ENCODE assay signal across 8 cellular contexts in the genomic region with DNA sequence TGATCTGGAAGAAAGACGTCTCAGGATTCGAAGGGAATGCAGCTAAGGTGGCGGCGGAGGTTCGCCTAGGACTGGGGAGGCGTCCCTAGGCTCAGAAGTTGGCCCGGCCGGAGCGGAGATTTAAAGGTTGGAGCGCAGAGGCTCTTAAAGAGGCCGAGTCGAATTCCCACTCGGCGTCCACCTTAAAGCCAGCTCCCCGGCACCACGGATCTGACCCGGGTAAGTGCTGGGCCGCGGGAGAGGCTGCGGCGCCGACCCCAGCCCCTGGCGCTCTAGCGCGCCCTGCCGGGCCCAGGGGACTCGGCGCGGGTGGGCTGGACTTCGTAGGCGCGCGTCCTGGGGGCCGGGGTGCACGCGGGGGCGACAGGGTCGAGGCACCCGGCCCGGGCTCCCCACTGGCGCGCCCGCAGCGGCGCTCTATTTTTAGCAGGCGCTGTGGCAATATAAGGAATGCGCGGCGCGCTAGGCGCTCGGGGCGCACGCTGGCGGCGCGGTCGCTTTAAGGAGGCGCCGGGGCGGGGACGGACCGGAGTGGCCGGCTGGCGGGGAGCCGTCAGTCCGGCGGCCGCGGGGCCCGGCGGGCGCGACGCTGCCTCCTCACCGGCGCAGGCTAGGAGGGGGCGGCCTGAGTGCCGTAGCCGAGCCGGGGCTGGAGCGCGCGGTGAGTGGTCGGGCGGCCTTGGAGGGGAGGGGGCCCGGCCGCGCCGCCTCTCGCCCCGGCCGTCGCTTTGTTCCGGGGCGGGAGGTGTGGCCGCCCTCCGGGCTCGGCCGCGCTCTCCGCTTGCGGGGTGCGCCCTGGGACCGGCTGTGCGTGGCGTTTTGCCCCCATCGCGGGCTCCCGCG. TPM values are rescaled to one million over a fixed set of nuclear protein-coding genes. Genes with fewer than 3 reads are reported as not detected.
DNase-seq lines count a peak whose midpoint lies in the region; ATAC-seq and TF ChIP-seq lines count a peak whose summit lies in the region.

MRAS (plus strand) TSS at position 473 of the 843 bp plus-strand sequence. CDS start 24,305 bp downstream, outside the sequence.

- peak within 1 kb of the TSS; percentile 68 for H2BK5ac ChIP-seq in IMR-90 (ENCODE audit: low read depth, low read length, poor library complexity, severe bottlenecking)

- intact Hi-C loops in IMR-90 (cut with micrococcal nuclease): loop anchor here (5.0 kb wide), 3 partner anchors 44 to 281 kb away; no protein-coding TSS in a partner anchor

- H3K79me1 ChIP-seq in IMR-90 (ENCODE audit: low read depth in 1 of 2, low read length in 2 of 2): peaks cover 5 to 51% of the 10 kb centered on the region in 2 experiments; a peak in 3 of 4 replicates

- no peaks in the 10 kb centered on the region for H3K36me3 ChIP-seq in IMR-90 (ENCODE audit: control insufficient read depth, insufficient read depth, low read length)

- POLR2A ChIA-PET in IMR-90 (lab: Charles Lee; ENCODE audit: unreplicated experiment): no interaction called here

- in situ Hi-C loops in IMR-90 (cut with MboI; ENCODE audit: low sequenced_read_pairs): no loop called here

- peak within 1 kb of the TSS; percentile 88 for H3K14ac ChIP-seq in IMR-90 (replicated peaks; ENCODE audit: low read depth, low read length)

- peak; percentile 38 for TF ChIP-seq RAD21 in IMR-90 (IDR thresholded peaks at IDR 0.05; ENCODE audit: low read length)

- peak within 1 kb of the TSS; percentile 58 for H2AK5ac ChIP-seq in IMR-90 (ENCODE audit: low read depth, low read length)

- CTCF ChIA-PET in IMR-90 (lab: Yijun Ruan, JAX): interaction anchor here (0.5 to 1.8 kb wide), 5 partner anchors 12 to 290 kb away, joined by 3 to 5 read pairs (median 3); no protein-coding TSS in a partner anchor

- peak within 1 kb of the TSS; percentile 83 for H3K23ac ChIP-seq in IMR-90 (ENCODE audit: low read depth, low read length)

- BruUV-seq in IMR-90 (replicated peaks; lab: Mats Ljungman, UMichigan): no TSS peak

- H3K27ac ChIP-seq in IMR-90 (ENCODE audit: insufficient read depth, low read length): peak within 1 kb of the TSS; percentile 70

- H4K20me1 ChIP-seq in IMR-90 (ENCODE audit: insufficient read depth, low read length): peaks cover 10% of the 10 kb centered on the region; the same call in 1 of the 2 replicates

- peak within 1 kb of the TSS; percentile 92 for H3K9ac ChIP-seq in IMR-90 (ENCODE audit: low read depth, low read length)

- peak within 1 kb of the TSS; percentile 72 for H3K18ac ChIP-seq in IMR-90 (ENCODE audit: low read depth, low read length)

- peaks cover 12% of the 10 kb centered on the region for H3K9me1 ChIP-seq in IMR-90 (ENCODE audit: insufficient read depth, low read length)

- peak within 1 kb of the TSS; percentile 46 to 78 for H4K8ac ChIP-seq in IMR-90 (ENCODE audit: low read depth in 2 of 2, low read length in 2 of 2)

- H4K5ac ChIP-seq in IMR-90 (ENCODE audit: low read depth, low read length): peak within 1 kb of the TSS; percentile 72

- peak within 1 kb of the TSS; percentile 90 for H3K4me2 ChIP-seq in IMR-90 (ENCODE audit: low read depth, low read length)

- peak within 1 kb of the TSS; percentile 18; the same call in 1 of the 3 replicates for H2BK15ac ChIP-seq in IMR-90 (ENCODE audit: low read depth, low read length)

- peak within 1 kb of the TSS; percentile 96 for H2AK9ac ChIP-seq in IMR-90 (replicated peaks; ENCODE audit: low read depth, low read length, poor library complexity)

- peak; percentile 79 for TF ChIP-seq POLR2A in IMR-90 (IDR thresholded peaks at IDR 0.05; ENCODE audit: low read depth, low read length)

- TF ChIP-seq CTCF in IMR-90 (conservative IDR thresholded peaks at IDR 0.05; ENCODE audit: low read depth, low read length) (peak; percentile 50), cardiac fibroblast (IDR thresholded peaks at IDR 0.05; ENCODE audit: low read depth, low read length) (no peak)

- peak within 1 kb of the TSS; percentile 95 for H2AFZ ChIP-seq in IMR-90 (replicated peaks; ENCODE audit: low read length, poor library complexity)

- H3K56ac ChIP-seq in IMR-90 (ENCODE audit: extremely low read depth, insufficient read depth, low read length): peak within 1 kb of the TSS; percentile 76; the same call in 1 of the 2 replicates

- peak within 1 kb of the TSS; percentile 84 for H3K4me3 ChIP-seq in IMR-90 (ENCODE audit: insufficient read depth, low read depth, low read length)
- H3K4me3 ChIP-seq in cardiac fibroblast (replicated peaks in 1 of 2; ENCODE audit: low read depth in 2 of 2, low read length in 2 of 2): peak within 1 kb of the TSS; percentile 64 to 72
- H3K4me3 ChIP-seq in iPS-18c (ENCODE audit: insufficient read depth, low read depth, low read length): peak within 1 kb of the TSS; percentile 71

- peak within 1 kb of the TSS; percentile 78 for H4K91ac ChIP-seq in IMR-90 (ENCODE audit: insufficient read depth, low read depth, low read length)

- peak; percentile 78 for ATAC-seq in IMR-90 (ENCODE audit: low read depth)
- no peak for ATAC-seq in HG02623 (IDR thresholded peaks at IDR 0.05; ENCODE audit: unreplicated experiment)
- no peak for ATAC-seq in GM19463 (IDR thresholded peaks at IDR 0.05; ENCODE audit: unreplicated experiment)

- 1% methylated on average over 53 of the region's 111 CpGs; no CpG with 5 or more reads in 1 of the 2 experiments for WGBS in IMR-90 (ENCODE audit: extremely low coverage in 2 of 2, insufficient read length in 1 of 2), 2 experiments

- H3K9me3 ChIP-seq in IMR-90 (ENCODE audit: control insufficient read depth, insufficient read depth, low read length): no peaks in the 10 kb centered on the region
- no peaks in the 10 kb centered on the region for H3K9me3 ChIP-seq in iPS-18c (ENCODE audit: control insufficient read depth, insufficient read depth, low read length)

- H2BK120ac ChIP-seq in IMR-90 (ENCODE audit: low read depth, low read length): peak within 1 kb of the TSS; percentile 54

- peak within 1 kb of the TSS; percentile 86 for H3K4ac ChIP-seq in IMR-90 (ENCODE audit: low read depth, low read length)

- H2BK20ac ChIP-seq in IMR-90 (ENCODE audit: low read depth, low read length): peak within 1 kb of the TSS; percentile 21

- dilution Hi-C loops in IMR-90 (cut with HindIII; ENCODE audit: low sequenced_read_pairs, unreplicated experiment): no loop called here

- DNase-seq in DMS 273 treated with DMSO at 0.1 percent for 48 hours (lab: John Stamatoyannopoulos, UW): peak; percentile 50
- DNase-seq in IMR-90: peak; percentile 73
- peak; percentile 85 for DNase-seq in SK-N-DZ (ENCODE audit: low spot score)
- peak; percentile 82 to 86 for DNase-seq in cardiac fibroblast (ENCODE audit: low read depth in 2 of 2)
- peak; percentile 92 for DNase-seq in retina

- H3K4me1 ChIP-seq in IMR-90 (ENCODE audit: control insufficient read depth, insufficient read depth, low read length): peaks cover 10% of the 10 kb centered on the region

- H3K27me3 ChIP-seq in IMR-90 (ENCODE audit: control insufficient read depth, insufficient read depth, low read length): no peaks in the 10 kb centered on the region

TF ChIP-seq in IMR-90, 13 proteins besides CTCF, POLR2A, EP300 and RAD21:
- TF ChIP-seq BHLHE40 (IDR thresholded peaks at IDR 0.05; ENCODE audit: low read depth, low read length) (no peak; the same call in 1 of the 2 replicates), CEBPB (IDR thresholded peaks at IDR 0.05; ENCODE audit: low read depth, low read length) (0 out of 2 replicates have a peak, but pooled peaks have one; percentile 37), CHD1 (IDR thresholded peaks at IDR 0.05; ENCODE audit: low read depth, low read length) (no peak), RFX5 (IDR thresholded peaks at IDR 0.05; ENCODE audit: low read depth, low read length) (no peak), MAZ (IDR thresholded peaks at IDR 0.05; ENCODE audit: borderline replicate concordance, low read depth, low read length) (peak; percentile 78; the same call in 1 of the 2 replicates), FOS (IDR thresholded peaks at IDR 0.05; ENCODE audit: low read depth, low read length) (no peak), RCOR1 (IDR thresholded peaks at IDR 0.05; ENCODE audit: insufficient replicate concordance, low read length) (no peak), NFE2L2 (IDR thresholded peaks at IDR 0.05; ENCODE audit: low read depth, low read length) (no peak), MXI1 (IDR thresholded peaks at IDR 0.05; ENCODE audit: borderline replicate concordance, low read depth, low read length) (no peak), SMC3 (IDR thresholded peaks at IDR 0.05; ENCODE audit: low read depth, low read length) (peak; percentile 26; the same call in 1 of the 2 replicates), MAFK (IDR thresholded peaks at IDR 0.05; ENCODE audit: low read depth, low read length) (no peak), USF2 (IDR thresholded peaks at IDR 0.05; ENCODE audit: low read depth, low read length) (no peak)
- TF ChIP-seq, protein P1, sequence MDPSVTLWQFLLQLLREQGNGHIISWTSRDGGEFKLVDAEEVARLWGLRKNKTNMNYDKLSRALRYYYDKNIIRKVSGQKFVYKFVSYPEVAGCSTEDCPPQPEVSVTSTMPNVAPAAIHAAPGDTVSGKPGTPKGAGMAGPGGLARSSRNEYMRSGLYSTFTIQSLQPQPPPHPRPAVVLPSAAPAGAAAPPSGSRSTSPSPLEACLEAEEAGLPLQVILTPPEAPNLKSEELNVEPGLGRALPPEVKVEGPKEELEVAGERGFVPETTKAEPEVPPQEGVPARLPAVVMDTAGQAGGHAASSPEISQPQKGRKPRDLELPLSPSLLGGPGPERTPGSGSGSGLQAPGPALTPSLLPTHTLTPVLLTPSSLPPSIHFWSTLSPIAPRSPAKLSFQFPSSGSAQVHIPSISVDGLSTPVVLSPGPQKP (IDR thresholded peaks at IDR 0.05; ENCODE audit: borderline replicate concordance, low read depth, low read length): no peak

RNA-seq across cellular contexts. Expression of gene MRAS, which starts in this region (rescaled TPM):
- total RNA-seq in IMR-90 (2012; rRNA removed): 56.1 and 59.3 TPM in 2 replicates
- polyA plus RNA-seq in IMR-90 (2012; rRNA removed): 48.1 and 60.6 TPM in 2 replicates
- 24.1 and 33.7 TPM in 2 replicates for polyA plus RNA-seq in IMR-90 (2012; cell fraction: cytosol; rRNA removed)
- 22.7 and 38.2 TPM in 2 replicates for polyA plus RNA-seq in IMR-90 (2012; cell fraction: nucleus; rRNA removed; ENCODE audit: low replicate concordance)
- polyA plus RNA-seq in SK-N-DZ (2014; cell fraction: cytosol; rRNA removed): 26.9 and 28.8 TPM in 2 replicates
- polyA plus RNA-seq in SK-N-DZ (2014; cell fraction: nucleus; rRNA removed): 13.2 and 16.4 TPM in 2 replicates
